Comparison of ENCODE assay signal across 1 cellular context in genomic region chr1:21638531-21639341, GRCh38.
TF ChIP-seq lines count a peak whose summit lies in the region.

No MANE protein-coding gene starts in this region.

TF ChIP-seq in HEK293, 187 proteins besides CTCF, POLR2A, EP300 and RAD21 (continued from another document):
- TF ChIP-seq ZNF184 (tag by site-specific recombination; IDR thresholded peaks at IDR 0.05) (peak; percentile 69; the same call in 1 of the 2 replicates), ZNF239 (tag by site-specific recombination; IDR thresholded peaks at IDR 0.05) (no peak)
